1 cellular context compared by ENCODE assay signal in genomic region chr12:57146925-57147640, GRCh38.
TF ChIP-seq lines count a peak whose summit lies in the region.

LRP1-AS (minus strand) TSS chr12:57147619.

TF ChIP-seq in HepG2, 621 proteins besides CTCF, POLR2A, EP300 and RAD21 (continued from another document and continues in another):
- TF ChIP-seq ZNF362 (CRISPR knock-in tag; IDR thresholded peaks at IDR 0.05; ENCODE audit: borderline replicate concordance) (no peak), RCOR2 (CRISPR knock-in tag; IDR thresholded peaks at IDR 0.05) (0 out of 2 replicates have a peak, but pooled peaks have one; percentile 47), MLLT10 (CRISPR knock-in tag; IDR thresholded peaks at IDR 0.05) (no peak), SRY (CRISPR knock-in tag; IDR thresholded peaks at IDR 0.05) (0 out of 2 replicates have a peak, but pooled peaks have one; percentile 26), AKAP8 (CRISPR knock-in tag; IDR thresholded peaks at IDR 0.05) (peak; percentile 42; the same call in 1 of the 2 replicates), MED1 (CRISPR knock-in tag; IDR thresholded peaks at IDR 0.05) (peak; percentile 75), KLF16 (CRISPR knock-in tag; IDR thresholded peaks at IDR 0.05) (no peak), PPARG (CRISPR knock-in tag; conservative IDR thresholded peaks at IDR 0.05) (peak; percentile 57; the same call in 1 of the 2 replicates), BCL6 (CRISPR knock-in tag; IDR thresholded peaks at IDR 0.05) (peak; percentile 51; the same call in 1 of the 2 replicates), ZNF235 (CRISPR knock-in tag; IDR thresholded peaks at IDR 0.05; ENCODE audit: borderline replicate concordance) (no peak), CBFB (CRISPR knock-in tag; IDR thresholded peaks at IDR 0.05) (no peak), ATF2 (CRISPR knock-in tag; IDR thresholded peaks at IDR 0.05) (peak; percentile 47; the same call in 1 of the 2 replicates), ZNF264 (CRISPR knock-in tag; IDR thresholded peaks at IDR 0.05) (no peak), TRIM24 (CRISPR knock-in tag; IDR thresholded peaks at IDR 0.05) (no peak), ZNF709 (CRISPR knock-in tag; IDR thresholded peaks at IDR 0.05) (0 out of 2 replicates have a peak, but pooled peaks have one; percentile 46), ZBTB42 (CRISPR knock-in tag; IDR thresholded peaks at IDR 0.05) (no peak), ZNF230 (CRISPR knock-in tag; IDR thresholded peaks at IDR 0.05) (no peak), ZNF781 (CRISPR knock-in tag; IDR thresholded peaks at IDR 0.05; ENCODE audit: borderline replicate concordance, not compliant biosample characterization) (no peak), SMARCC2 (IDR thresholded peaks at IDR 0.05) (no peak), HDAC6 (IDR thresholded peaks at IDR 0.05; ENCODE audit: low read depth, low read length) (no peak), SMAD3 (CRISPR knock-in tag; IDR thresholded peaks at IDR 0.05) (no peak), ZSCAN30 (CRISPR knock-in tag; IDR thresholded peaks at IDR 0.05) (no peak), ZFYVE20 (CRISPR knock-in tag; IDR thresholded peaks at IDR 0.05; ENCODE audit: borderline replicate concordance, low read depth) (no peak), CBX2 (IDR thresholded peaks at IDR 0.05; ENCODE audit: low read depth, low read length) (no peak), CBX2 (CRISPR knock-in tag; IDR thresholded peaks at IDR 0.05; ENCODE audit: low read depth) (no peak), ZFP37 (CRISPR knock-in tag; IDR thresholded peaks at IDR 0.05; ENCODE audit: borderline replicate concordance) (no peak), ZNF530 (CRISPR knock-in tag; IDR thresholded peaks at IDR 0.05; ENCODE audit: low read depth) (no peak), ZXDC (CRISPR knock-in tag; IDR thresholded peaks at IDR 0.05) (no peak), ZNF83 (CRISPR knock-in tag; IDR thresholded peaks at IDR 0.05; ENCODE audit: borderline replicate concordance) (no peak), SMYD3 (CRISPR knock-in tag; IDR thresholded peaks at IDR 0.05) (no peak), MYC (CRISPR knock-in tag; IDR thresholded peaks at IDR 0.05; ENCODE audit: borderline replicate concordance) (no peak; the same call in 1 of the 2 replicates), ZNF564 (CRISPR knock-in tag; IDR thresholded peaks at IDR 0.05) (no peak), TCF12 (IDR thresholded peaks at IDR 0.05) (no peak), TCF12 (CRISPR knock-in tag; IDR thresholded peaks at IDR 0.05) (no peak), NR2F6 (IDR thresholded peaks at IDR 0.05) (peak; percentile 54), NR2F6 (CRISPR knock-in tag; IDR thresholded peaks at IDR 0.05) (peak; percentile 40; the same call in 1 of the 2 replicates), NR3C1 (CRISPR knock-in tag; IDR thresholded peaks at IDR 0.05) (no peak), ZFP1 (CRISPR knock-in tag; IDR thresholded peaks at IDR 0.05) (no peak)
- TF ChIP-seq, protein P1, sequence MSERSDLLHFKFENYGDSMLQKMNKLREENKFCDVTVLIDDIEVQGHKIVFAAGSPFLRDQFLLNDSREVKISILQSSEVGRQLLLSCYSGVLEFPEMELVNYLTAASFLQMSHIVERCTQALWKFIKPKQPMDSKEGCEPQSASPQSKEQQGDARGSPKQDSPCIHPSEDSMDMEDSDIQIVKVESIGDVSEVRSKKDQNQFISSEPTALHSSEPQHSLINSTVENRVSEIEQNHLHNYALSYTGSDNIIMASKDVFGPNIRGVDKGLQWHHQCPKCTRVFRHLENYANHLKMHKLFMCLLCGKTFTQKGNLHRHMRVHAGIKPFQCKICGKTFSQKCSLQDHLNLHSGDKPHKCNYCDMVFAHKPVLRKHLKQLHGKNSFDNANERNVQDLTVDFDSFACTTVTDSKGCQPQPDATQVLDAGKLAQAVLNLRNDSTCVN (CRISPR knock-in tag; IDR thresholded peaks at IDR 0.05; ENCODE audit: borderline replicate concordance) = peak; percentile 14; the same call in 1 of the 2 replicates
- TF ChIP-seq, protein P2, sequence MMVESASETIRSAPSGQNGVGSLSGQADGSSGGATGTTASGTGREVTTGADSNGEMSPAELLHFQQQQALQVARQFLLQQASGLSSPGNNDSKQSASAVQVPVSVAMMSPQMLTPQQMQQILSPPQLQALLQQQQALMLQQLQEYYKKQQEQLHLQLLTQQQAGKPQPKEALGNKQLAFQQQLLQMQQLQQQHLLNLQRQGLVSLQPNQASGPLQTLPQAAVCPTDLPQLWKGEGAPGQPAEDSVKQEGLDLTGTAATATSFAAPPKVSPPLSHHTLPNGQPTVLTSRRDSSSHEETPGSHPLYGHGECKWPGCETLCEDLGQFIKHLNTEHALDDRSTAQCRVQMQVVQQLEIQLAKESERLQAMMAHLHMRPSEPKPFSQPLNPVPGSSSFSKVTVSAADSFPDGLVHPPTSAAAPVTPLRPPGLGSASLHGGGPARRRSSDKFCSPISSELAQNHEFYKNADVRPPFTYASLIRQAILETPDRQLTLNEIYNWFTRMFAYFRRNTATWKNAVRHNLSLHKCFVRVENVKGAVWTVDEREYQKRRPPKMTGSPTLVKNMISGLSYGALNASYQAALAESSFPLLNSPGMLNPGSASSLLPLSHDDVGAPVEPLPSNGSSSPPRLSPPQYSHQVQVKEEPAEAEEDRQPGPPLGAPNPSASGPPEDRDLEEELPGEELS (CRISPR knock-in tag; IDR thresholded peaks at IDR 0.05) = peak; percentile 88
- TF ChIP-seq, protein P3, sequence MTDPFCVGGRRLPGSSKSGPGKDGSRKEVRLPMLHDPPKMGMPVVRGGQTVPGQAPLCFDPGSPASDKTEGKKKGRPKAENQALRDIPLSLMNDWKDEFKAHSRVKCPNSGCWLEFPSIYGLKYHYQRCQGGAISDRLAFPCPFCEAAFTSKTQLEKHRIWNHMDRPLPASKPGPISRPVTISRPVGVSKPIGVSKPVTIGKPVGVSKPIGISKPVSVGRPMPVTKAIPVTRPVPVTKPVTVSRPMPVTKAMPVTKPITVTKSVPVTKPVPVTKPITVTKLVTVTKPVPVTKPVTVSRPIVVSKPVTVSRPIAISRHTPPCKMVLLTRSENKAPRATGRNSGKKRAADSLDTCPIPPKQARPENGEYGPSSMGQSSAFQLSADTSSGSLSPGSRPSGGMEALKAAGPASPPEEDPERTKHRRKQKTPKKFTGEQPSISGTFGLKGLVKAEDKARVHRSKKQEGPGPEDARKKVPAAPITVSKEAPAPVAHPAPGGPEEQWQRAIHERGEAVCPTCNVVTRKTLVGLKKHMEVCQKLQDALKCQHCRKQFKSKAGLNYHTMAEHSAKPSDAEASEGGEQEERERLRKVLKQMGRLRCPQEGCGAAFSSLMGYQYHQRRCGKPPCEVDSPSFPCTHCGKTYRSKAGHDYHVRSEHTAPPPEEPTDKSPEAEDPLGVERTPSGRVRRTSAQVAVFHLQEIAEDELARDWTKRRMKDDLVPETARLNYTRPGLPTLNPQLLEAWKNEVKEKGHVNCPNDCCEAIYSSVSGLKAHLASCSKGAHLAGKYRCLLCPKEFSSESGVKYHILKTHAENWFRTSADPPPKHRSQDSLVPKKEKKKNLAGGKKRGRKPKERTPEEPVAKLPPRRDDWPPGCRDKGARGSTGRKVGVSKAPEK (CRISPR knock-in tag; IDR thresholded peaks at IDR 0.05; ENCODE audit: borderline replicate concordance) = no peak
- TF ChIP-seq, protein P4, sequence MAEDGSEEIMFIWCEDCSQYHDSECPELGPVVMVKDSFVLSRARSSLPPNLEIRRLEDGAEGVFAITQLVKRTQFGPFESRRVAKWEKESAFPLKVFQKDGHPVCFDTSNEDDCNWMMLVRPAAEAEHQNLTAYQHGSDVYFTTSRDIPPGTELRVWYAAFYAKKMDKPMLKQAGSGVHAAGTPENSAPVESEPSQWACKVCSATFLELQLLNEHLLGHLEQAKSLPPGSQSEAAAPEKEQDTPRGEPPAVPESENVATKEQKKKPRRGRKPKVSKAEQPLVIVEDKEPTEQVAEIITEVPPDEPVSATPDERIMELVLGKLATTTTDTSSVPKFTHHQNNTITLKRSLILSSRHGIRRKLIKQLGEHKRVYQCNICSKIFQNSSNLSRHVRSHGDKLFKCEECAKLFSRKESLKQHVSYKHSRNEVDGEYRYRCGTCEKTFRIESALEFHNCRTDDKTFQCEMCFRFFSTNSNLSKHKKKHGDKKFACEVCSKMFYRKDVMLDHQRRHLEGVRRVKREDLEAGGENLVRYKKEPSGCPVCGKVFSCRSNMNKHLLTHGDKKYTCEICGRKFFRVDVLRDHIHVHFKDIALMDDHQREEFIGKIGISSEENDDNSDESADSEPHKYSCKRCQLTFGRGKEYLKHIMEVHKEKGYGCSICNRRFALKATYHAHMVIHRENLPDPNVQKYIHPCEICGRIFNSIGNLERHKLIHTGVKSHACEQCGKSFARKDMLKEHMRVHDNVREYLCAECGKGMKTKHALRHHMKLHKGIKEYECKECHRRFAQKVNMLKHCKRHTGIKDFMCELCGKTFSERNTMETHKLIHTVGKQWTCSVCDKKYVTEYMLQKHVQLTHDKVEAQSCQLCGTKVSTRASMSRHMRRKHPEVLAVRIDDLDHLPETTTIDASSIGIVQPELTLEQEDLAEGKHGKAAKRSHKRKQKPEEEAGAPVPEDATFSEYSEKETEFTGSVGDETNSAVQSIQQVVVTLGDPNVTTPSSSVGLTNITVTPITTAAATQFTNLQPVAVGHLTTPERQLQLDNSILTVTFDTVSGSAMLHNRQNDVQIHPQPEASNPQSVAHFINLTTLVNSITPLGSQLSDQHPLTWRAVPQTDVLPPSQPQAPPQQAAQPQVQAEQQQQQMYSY (CRISPR knock-in tag; IDR thresholded peaks at IDR 0.05) = no peak
- TF ChIP-seq, protein P5, sequence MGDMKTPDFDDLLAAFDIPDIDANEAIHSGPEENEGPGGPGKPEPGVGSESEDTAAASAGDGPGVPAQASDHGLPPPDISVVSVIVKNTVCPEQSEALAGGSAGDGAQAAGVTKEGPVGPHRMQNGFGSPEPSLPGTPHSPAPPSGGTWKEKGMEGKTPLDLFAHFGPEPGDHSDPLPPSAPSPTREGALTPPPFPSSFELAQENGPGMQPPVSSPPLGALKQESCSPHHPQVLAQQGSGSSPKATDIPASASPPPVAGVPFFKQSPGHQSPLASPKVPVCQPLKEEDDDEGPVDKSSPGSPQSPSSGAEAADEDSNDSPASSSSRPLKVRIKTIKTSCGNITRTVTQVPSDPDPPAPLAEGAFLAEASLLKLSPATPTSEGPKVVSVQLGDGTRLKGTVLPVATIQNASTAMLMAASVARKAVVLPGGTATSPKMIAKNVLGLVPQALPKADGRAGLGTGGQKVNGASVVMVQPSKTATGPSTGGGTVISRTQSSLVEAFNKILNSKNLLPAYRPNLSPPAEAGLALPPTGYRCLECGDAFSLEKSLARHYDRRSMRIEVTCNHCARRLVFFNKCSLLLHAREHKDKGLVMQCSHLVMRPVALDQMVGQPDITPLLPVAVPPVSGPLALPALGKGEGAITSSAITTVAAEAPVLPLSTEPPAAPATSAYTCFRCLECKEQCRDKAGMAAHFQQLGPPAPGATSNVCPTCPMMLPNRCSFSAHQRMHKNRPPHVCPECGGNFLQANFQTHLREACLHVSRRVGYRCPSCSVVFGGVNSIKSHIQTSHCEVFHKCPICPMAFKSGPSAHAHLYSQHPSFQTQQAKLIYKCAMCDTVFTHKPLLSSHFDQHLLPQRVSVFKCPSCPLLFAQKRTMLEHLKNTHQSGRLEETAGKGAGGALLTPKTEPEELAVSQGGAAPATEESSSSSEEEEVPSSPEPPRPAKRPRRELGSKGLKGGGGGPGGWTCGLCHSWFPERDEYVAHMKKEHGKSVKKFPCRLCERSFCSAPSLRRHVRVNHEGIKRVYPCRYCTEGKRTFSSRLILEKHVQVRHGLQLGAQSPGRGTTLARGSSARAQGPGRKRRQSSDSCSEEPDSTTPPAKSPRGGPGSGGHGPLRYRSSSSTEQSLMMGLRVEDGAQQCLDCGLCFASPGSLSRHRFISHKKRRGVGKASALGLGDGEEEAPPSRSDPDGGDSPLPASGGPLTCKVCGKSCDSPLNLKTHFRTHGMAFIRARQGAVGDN (CRISPR knock-in tag; IDR thresholded peaks at IDR 0.05) = peak; percentile 69
